25 cellular contexts compared by ENCODE assay signal in the genomic region with DNA sequence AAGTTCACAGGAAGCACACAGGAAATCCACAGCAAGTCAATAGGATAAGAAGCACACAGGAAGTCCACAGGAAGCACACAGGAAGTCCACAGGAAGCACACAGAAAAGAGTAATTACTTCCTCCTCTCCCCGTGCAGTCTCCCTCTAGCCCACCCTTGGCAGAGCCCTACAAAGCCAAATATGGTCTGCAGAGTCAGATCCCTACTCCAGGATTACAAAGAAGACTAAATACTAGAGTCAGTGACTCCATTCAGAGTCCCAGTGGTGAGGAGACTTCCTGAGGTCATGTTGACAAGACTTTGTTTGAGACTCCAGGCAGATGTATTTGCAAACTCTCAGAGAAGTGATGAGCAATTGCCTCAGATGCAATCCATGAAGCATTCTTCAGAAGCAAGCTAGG.
A peak's percentile ranks its signal among the peaks of the same experiment; 100 is the strongest.
DNase-seq lines count a peak whose midpoint lies in the region; ATAC-seq and TF ChIP-seq lines count a peak whose summit lies in the region.
"Had no signal": no experiment of that assay in that cellular context is flagged by ENCODE, and none has a peak within 500 bp of the region (broad histone marks: within the 10 kb centered on the region; RNA-seq: fewer than 3 reads in every experiment).

No MANE protein-coding gene starts in this region.

- H4K20me1 ChIP-seq in DOHH2 (ENCODE audit: control insufficient read depth, insufficient read depth, low read depth, low read length): no peaks in the 10 kb centered on the region

- peaks cover 19% of the 10 kb centered on the region for H3K4me1 ChIP-seq in DOHH2 (ENCODE audit: control insufficient read depth, low read length)
- H3K4me1 ChIP-seq: ascending aorta, Caco-2 had no signal

- H3K4me2 ChIP-seq in DOHH2 (ENCODE audit: low read length): peak overlapping the region; percentile 45

- no peaks in the 10 kb centered on the region for H3K9me2 ChIP-seq in DOHH2 (replicated peaks; ENCODE audit: control insufficient read depth, low read length)

- DNase-seq in activated CD4-positive, alpha-beta T cell treated with anti-CD3 and anti-CD28 coated beads for 36 hours: no peak
- DNase-seq in activated CD4-positive, alpha-beta T cell treated with anti-CD3 and anti-CD28 coated beads, Interleukin-2, amount 50 U/mL, for 1 hour: no peak
- DNase-seq in activated B cell treated with CpG ODN at 0.5 μM for 24 hours (no peak), hippocampal formation (lab: John Stamatoyannopoulos, UW) (no peak)
- peak in 1 of 10 donors; percentile 14 for DNase-seq in naive thymus-derived CD8-positive, alpha-beta T cell
- DNase-seq: activated naive CD4-positive, alpha-beta T cell treated with anti-CD3 and anti-CD28 coated beads for 36 hours; activated T-cell treated with anti-CD3 and anti-CD28 coated beads, Interleukin-2, amount 50 U/mL, for 24 hours; Caco-2; DMS79 treated with DMSO at 0.1 percent for 48 hours; kidney; NCI-H2029; NCI-H2227 treated with DMSO at 0.1 percent for 48 hours; NCI-H82; nucleus accumbens; PC-3; T1000 had no signal

- no peak for ATAC-seq in activated CD4-positive, alpha-beta T cell treated with anti-CD3 and anti-CD28 coated beads for 36 hours
- ATAC-seq in activated B cell treated with CpG ODN at 0.5 μM for 24 hours (ENCODE audit: low read depth) (no peak), GM21367 (IDR thresholded peaks at IDR 0.05; ENCODE audit: unreplicated experiment) (no peak), HG03135 (IDR thresholded peaks at IDR 0.05; ENCODE audit: unreplicated experiment) (no peak)
- peak in 1 of 2 donors; percentile 33 for ATAC-seq in naive thymus-derived CD8-positive, alpha-beta T cell
- ATAC-seq: GM12878, PC-3, Right ventricle myocardium inferior had no signal

- no peaks in the 10 kb centered on the region for H3K79me2 ChIP-seq in DOHH2 (ENCODE audit: control insufficient read depth, low read length)

- H3F3A ChIP-seq in DOHH2 (ENCODE audit: control insufficient read depth, insufficient read depth): peaks cover 25% of the 10 kb centered on the region

- peaks cover 11% of the 10 kb centered on the region for H3K36me3 Mint-ChIP-seq in activated CD4-positive, alpha-beta T cell treated with anti-CD3 and anti-CD28 coated beads for 36 hours (ENCODE audit: low read depth)
- peaks cover 3% of the 10 kb centered on the region for H3K36me3 Mint-ChIP-seq in activated B cell treated with CpG ODN at 0.5 μM for 24 hours (ENCODE audit: low read depth)
- H3K36me3 Mint-ChIP-seq in naive thymus-derived CD8-positive, alpha-beta T cell: peaks cover 0 to 26% (median 2%) of the 10 kb centered on the region in 3 donors

- H3K9me3 Mint-ChIP-seq in activated CD4-positive, alpha-beta T cell treated with anti-CD3 and anti-CD28 coated beads for 36 hours (ENCODE audit: low read depth): peaks cover 19% of the 10 kb centered on the region
- peaks cover 25% of the 10 kb centered on the region for H3K9me3 Mint-ChIP-seq in activated B cell treated with CpG ODN at 0.5 μM for 24 hours
- H3K9me3 Mint-ChIP-seq in naive thymus-derived CD8-positive, alpha-beta T cell: peaks cover 13 to 38% (median 27%) of the 10 kb centered on the region in 9 donors

- H3K27ac Mint-ChIP-seq in activated CD4-positive, alpha-beta T cell treated with anti-CD3 and anti-CD28 coated beads for 36 hours: peak overlapping the region; percentile 55
- H3K27ac Mint-ChIP-seq in activated B cell treated with CpG ODN at 0.5 μM for 24 hours: peak overlapping the region; percentile 78
- peak overlapping the region; percentile 72 to 92 (median 86) for H3K27ac Mint-ChIP-seq in naive thymus-derived CD8-positive, alpha-beta T cell
- H3K27ac Mint-ChIP-seq: activated naive CD4-positive, alpha-beta T cell treated with anti-CD3 and anti-CD28 coated beads for 36 hours; dendritic cell treated with granulocyte-macrophage colony-stimulating factor and Interleukin-4, amounts not matched to agents 40 ng/mL and 50 ng/mL, for 4 days had no signal

- intact Hi-C loops in activated CD4-positive, alpha-beta T cell treated with anti-CD3 and anti-CD28 coated beads for 36 hours (cut with DNase I, micrococcal nuclease): no loop called here
- intact Hi-C loops in activated B cell treated with CpG ODN at 0.5 μM for 24 hours (cut with micrococcal nuclease): no loop called here

- CTCF ChIA-PET in activated CD4-positive, alpha-beta T cell treated with anti-CD3 and anti-CD28 coated beads for 36 hours (lab: Charles Lee): interaction anchor here (0.6 kb wide), 1 partner anchor 12 kb away, joined by 3 read pairs; no protein-coding TSS in a partner anchor
- CTCF ChIA-PET in activated B cell treated with CpG ODN at 0.5 μM for 24 hours (lab: Charles Lee): no interaction called here

- H3K4me1 Mint-ChIP-seq in activated CD4-positive, alpha-beta T cell treated with anti-CD3 and anti-CD28 coated beads for 36 hours: peaks cover 15% of the 10 kb centered on the region
- peaks cover 13% of the 10 kb centered on the region for H3K4me1 Mint-ChIP-seq in activated B cell treated with CpG ODN at 0.5 μM for 24 hours
- H3K4me1 Mint-ChIP-seq in naive thymus-derived CD8-positive, alpha-beta T cell: peaks cover 10 to 24% (median 19%) of the 10 kb centered on the region in 4 donors

- peak overlapping the region; percentile 75 for H3K27ac ChIP-seq in DOHH2 (ENCODE audit: low read depth, low read length)
- H3K27ac ChIP-seq: 22Rv1, ascending aorta had no signal

- peaks cover 4% of the 10 kb centered on the region; the same call in 1 of the 2 replicates for H3K27me3 ChIP-seq in DOHH2 (ENCODE audit: control insufficient read depth, low read length)
- H3K27me3 ChIP-seq: ascending aorta had no signal

- peaks cover 39% of the 10 kb centered on the region for H3K9me3 ChIP-seq in DOHH2 (ENCODE audit: control insufficient read depth, insufficient read depth, low read length)
- H3K9me3 ChIP-seq: ascending aorta had no signal

- peak overlapping the region; percentile 35 for H3K4me3 ChIP-seq in DOHH2 (ENCODE audit: low read length)
- H3K4me3 ChIP-seq: ascending aorta, GM12878, lung had no signal

- TF ChIP-seq CTCF in DOHH2 (IDR thresholded peaks at IDR 0.05; ENCODE audit: low read depth, low read length, poor library complexity, severe bottlenecking): no peak
- TF ChIP-seq CTCF in activated B cell treated with CpG ODN at 0.5 μM for 24 hours (IDR thresholded peaks at IDR 0.05): no peak

- H3K4me3 Mint-ChIP-seq in activated CD4-positive, alpha-beta T cell treated with anti-CD3 and anti-CD28 coated beads for 36 hours: no peak overlapping the region
- H3K4me3 Mint-ChIP-seq in activated B cell treated with CpG ODN at 0.5 μM for 24 hours: no peak overlapping the region
- peak overlapping the region in 5 of 10 donors; percentile 7 to 45 (median 33) for H3K4me3 Mint-ChIP-seq in naive thymus-derived CD8-positive, alpha-beta T cell
- H3K4me3 Mint-ChIP-seq: activated naive CD4-positive, alpha-beta T cell treated with anti-CD3 and anti-CD28 coated beads for 36 hours; activated T-cell treated with anti-CD3 and anti-CD28 coated beads, Interleukin-2, amount 50 U/mL, for 24 hours; dendritic cell treated with granulocyte-macrophage colony-stimulating factor and Interleukin-4, amounts not matched to agents 40 ng/mL and 50 ng/mL, for 4 days had no signal

- H3K36me3 ChIP-seq in DOHH2 (ENCODE audit: control insufficient read depth, low read length): no peaks in the 10 kb centered on the region
- H3K36me3 ChIP-seq: ascending aorta had no signal

- no peaks in the 10 kb centered on the region for H3K27me3 Mint-ChIP-seq in activated CD4-positive, alpha-beta T cell treated with anti-CD3 and anti-CD28 coated beads for 36 hours
- H3K27me3 Mint-ChIP-seq in activated B cell treated with CpG ODN at 0.5 μM for 24 hours: no peaks in the 10 kb centered on the region
- peaks cover 0 to 5% (median 0%) of the 10 kb centered on the region in 5 donors for H3K27me3 Mint-ChIP-seq in naive thymus-derived CD8-positive, alpha-beta T cell
- H3K27me3 Mint-ChIP-seq: activated T-cell treated with anti-CD3 and anti-CD28 coated beads, Interleukin-2, amount 50 U/mL, for 24 hours; dendritic cell treated with granulocyte-macrophage colony-stimulating factor and Interleukin-4, amounts not matched to agents 40 ng/mL and 50 ng/mL, for 4 days had no signal

- POLR2A ChIA-PET in activated CD4-positive, alpha-beta T cell treated with anti-CD3 and anti-CD28 coated beads for 36 hours (lab: Charles Lee): no interaction called here
- POLR2A ChIA-PET in activated B cell treated with CpG ODN at 0.5 μM for 24 hours (lab: Charles Lee): no interaction called here
- POLR2A ChIA-PET in naive thymus-derived CD8-positive, alpha-beta T cell (lab: Charles Lee): no interaction called here
